10 cellular contexts compared by ENCODE assay signal in genomic region chr2:234490239-234491074, GRCh38. TPM values are rescaled to one million over a fixed set of nuclear protein-coding genes. Genes with fewer than 3 reads are reported as not detected.
DNase-seq lines count a peak whose midpoint lies in the region; ATAC-seq and TF ChIP-seq lines count a peak whose summit lies in the region.
"Had no signal": no experiment of that assay in that cellular context is flagged by ENCODE, and none has a peak within 500 bp of the region (broad histone marks: within the 10 kb centered on the region; RNA-seq: fewer than 3 reads in every experiment).

No MANE protein-coding gene starts in this region.

- CTCF ChIA-PET in OCI-LY7 (lab: Charles Lee; ENCODE audit: unreplicated experiment): no interaction called here

- peaks cover 55% of the 10 kb centered on the region for H3K4me1 Mint-ChIP-seq in dendritic cell treated with granulocyte-macrophage colony-stimulating factor and Interleukin-4, amounts not matched to agents 40 ng/mL and 50 ng/mL, for 4 days (ENCODE audit: low read depth)
- peaks cover 87% of the 10 kb centered on the region for H3K4me1 Mint-ChIP-seq in stimulated activated naive CD8-positive, alpha-beta T cell treated with anti-CD3 and anti-CD28 coated beads, Interleukin-15, Interleukin-2, amounts not matched to agents 100 ng/mL and 50 ng/mL, for 24 hours (ENCODE audit: low read depth)

- H3K4me3 ChIP-seq in OCI-LY7 (ENCODE audit: low read depth, low read length, poor library complexity, severe bottlenecking): peak overlapping the region; percentile 28

- H3K36me3 Mint-ChIP-seq in dendritic cell treated with granulocyte-macrophage colony-stimulating factor and Interleukin-4, amounts not matched to agents 40 ng/mL and 50 ng/mL, for 4 days (ENCODE audit: low read depth): peaks cover 94% of the 10 kb centered on the region
- H3K36me3 Mint-ChIP-seq in stimulated activated naive CD8-positive, alpha-beta T cell treated with anti-CD3 and anti-CD28 coated beads, Interleukin-15, Interleukin-2, amounts not matched to agents 100 ng/mL and 50 ng/mL, for 24 hours (ENCODE audit: low read depth): peaks cover 29% of the 10 kb centered on the region

- peak overlapping the region; percentile 99 for H3K27ac Mint-ChIP-seq in dendritic cell treated with granulocyte-macrophage colony-stimulating factor and Interleukin-4, amounts not matched to agents 40 ng/mL and 50 ng/mL, for 4 days
- peak overlapping the region; percentile 93 for H3K27ac Mint-ChIP-seq in stimulated activated naive CD8-positive, alpha-beta T cell treated with anti-CD3 and anti-CD28 coated beads, Interleukin-15, Interleukin-2, amounts not matched to agents 100 ng/mL and 50 ng/mL, for 24 hours

- H3K4me2 ChIP-seq in OCI-LY7 (ENCODE audit: low read length): peak overlapping the region; percentile 69

- POLR2A ChIA-PET in OCI-LY7 (lab: Charles Lee): interaction anchor here (0.7 kb wide), 2 partner anchors 84 to 122 kb away, joined by 3 read pairs; no protein-coding TSS in a partner anchor

- ATAC-seq in GM21825 (IDR thresholded peaks at IDR 0.05; ENCODE audit: unreplicated experiment): no peak

- H3K9me2 ChIP-seq in OCI-LY7 (ENCODE audit: insufficient read depth, low read length): no peaks in the 10 kb centered on the region

- H3K4me1 ChIP-seq in OCI-LY7 (ENCODE audit: insufficient read depth, low read length, poor library complexity, severe bottlenecking): peaks cover 73% of the 10 kb centered on the region

- peaks cover 20% of the 10 kb centered on the region for H4K20me1 ChIP-seq in OCI-LY7 (ENCODE audit: insufficient read depth, low read length)

- no peak for TF ChIP-seq CTCF in OCI-LY7 (conservative IDR thresholded peaks at IDR 0.05; ENCODE audit: low read length)

- DNase-seq in NOMO-1 treated with DMSO at 0.1 percent for 48 hours (lab: John Stamatoyannopoulos, UW; ENCODE audit: unreplicated experiment) (peak; percentile 61), NOMO-1 treated with dmso at 0.1 percent for 144 hours (lab: John Stamatoyannopoulos, UW; ENCODE audit: unreplicated experiment) (no peak), OCI-LY7 (ENCODE audit: low spot score) (peak; percentile 38), SIG-M5 (lab: John Stamatoyannopoulos, UW) (no peak), COLO829 (ENCODE audit: low spot score) (no peak)
- DNase-seq: 8988T, IMR-90 had no signal

- intact Hi-C loops in OCI-LY7 (cut with micrococcal nuclease; ENCODE audit: unreplicated experiment): no loop called here
- intact Hi-C loops in dendritic cell treated with granulocyte-macrophage colony-stimulating factor and Interleukin-4, amounts not matched to agents 40 ng/mL and 50 ng/mL, for 4 days (cut with micrococcal nuclease): loop anchor here (5.0 kb wide), 2 partner anchors 63 to 183 kb away; no protein-coding TSS in a partner anchor

- peak overlapping the region; percentile 68 for H3K4me3 Mint-ChIP-seq in dendritic cell treated with granulocyte-macrophage colony-stimulating factor and Interleukin-4, amounts not matched to agents 40 ng/mL and 50 ng/mL, for 4 days
- H3K4me3 Mint-ChIP-seq in stimulated activated naive CD8-positive, alpha-beta T cell treated with anti-CD3 and anti-CD28 coated beads, Interleukin-15, Interleukin-2, amounts not matched to agents 100 ng/mL and 50 ng/mL, for 24 hours: peak overlapping the region; percentile 84

- peak overlapping the region; percentile 46 for H3K27ac ChIP-seq in OCI-LY7 (ENCODE audit: low read depth, low read length, poor library complexity, severe bottlenecking)

- peak overlapping the region; percentile 21; the same call in 1 of the 2 replicates for H2AFZ ChIP-seq in OCI-LY7 (ENCODE audit: low read length)

- H3K36me3 ChIP-seq in OCI-LY7 (ENCODE audit: insufficient read depth, low read length): peaks cover 13% of the 10 kb centered on the region; the same call in 1 of the 2 replicates

- no peaks in the 10 kb centered on the region for H3K9me3 ChIP-seq in OCI-LY7 (ENCODE audit: low read length)

- no peaks in the 10 kb centered on the region for H3K9me3 Mint-ChIP-seq in dendritic cell treated with granulocyte-macrophage colony-stimulating factor and Interleukin-4, amounts not matched to agents 40 ng/mL and 50 ng/mL, for 4 days
- no peaks in the 10 kb centered on the region for H3K9me3 Mint-ChIP-seq in stimulated activated naive CD8-positive, alpha-beta T cell treated with anti-CD3 and anti-CD28 coated beads, Interleukin-15, Interleukin-2, amounts not matched to agents 100 ng/mL and 50 ng/mL, for 24 hours

- H3K27me3 Mint-ChIP-seq in dendritic cell treated with granulocyte-macrophage colony-stimulating factor and Interleukin-4, amounts not matched to agents 40 ng/mL and 50 ng/mL, for 4 days: peaks cover 2% of the 10 kb centered on the region
- no peaks in the 10 kb centered on the region for H3K27me3 Mint-ChIP-seq in stimulated activated naive CD8-positive, alpha-beta T cell treated with anti-CD3 and anti-CD28 coated beads, Interleukin-15, Interleukin-2, amounts not matched to agents 100 ng/mL and 50 ng/mL, for 24 hours

- no TSS peak for BruUV-seq in OCI-LY7 (replicated peaks; lab: Mats Ljungman, UMichigan)

- peaks cover 51% of the 10 kb centered on the region for H3K79me2 ChIP-seq in OCI-LY7 (ENCODE audit: insufficient read depth, low read depth, low read length)

RNA-seq across cellular contexts. Expression of gene ARL4C, which starts 6.4 kb away (rescaled TPM):
- total RNA-seq in OCI-LY7 (2014; rRNA removed; shearing (Covaris generic)): 15.4 and 15.7 TPM in 2 replicates
- total RNA-seq in OCI-LY7 (2022): 18.9 and 19.6 TPM in 2 replicates

Comparison
In these comparisons a context has a peak if more than half of its experiments do, and no peak if none do; other contexts are left out.
1. DNase-seq: peak in NOMO-1 treated with DMSO at 0.1 percent for 48 hours (single experiment) and OCI-LY7 (single experiment); none in NOMO-1 treated with dmso at 0.1 percent for 144 hours (single experiment), SIG-M5 (single experiment) and COLO829 (single experiment).